In the genomic region with DNA sequence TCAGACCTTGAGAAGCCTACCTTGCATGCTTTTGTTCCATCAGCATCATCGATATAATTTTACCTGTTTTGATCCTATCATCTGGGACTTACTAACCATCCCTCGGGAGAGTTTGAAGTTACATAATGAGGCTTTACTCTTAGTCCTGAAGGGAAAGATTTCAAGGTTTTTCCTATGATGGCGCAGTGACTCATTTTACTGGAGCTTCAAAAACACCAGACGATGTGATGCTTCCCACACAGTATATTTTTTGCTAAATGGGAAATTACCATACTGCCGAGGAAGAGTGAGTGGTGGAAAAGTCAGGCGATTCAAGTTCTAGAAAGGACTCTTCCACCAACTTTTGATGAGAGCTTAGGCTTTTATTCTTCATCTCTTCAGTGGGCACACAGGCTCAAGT, we compare ENCODE assay signal across 21 cellular contexts. TPM values are rescaled to one million over a fixed set of nuclear protein-coding genes. Genes with fewer than 3 reads are reported as not detected.
A peak's percentile ranks its signal among the peaks of the same experiment; 100 is the strongest.
DNase-seq lines count a peak whose midpoint lies in the region; ATAC-seq and TF ChIP-seq lines count a peak whose summit lies in the region.
"Had no signal": no experiment of that assay in that cellular context is flagged by ENCODE, and none has a peak within 500 bp of the region (broad histone marks: within the 10 kb centered on the region; RNA-seq: fewer than 3 reads in every experiment).

No MANE protein-coding gene starts in this region.

- H3K27ac ChIP-seq in angular gyrus (ENCODE audit: low read depth, low read length) (peak overlapping the region; percentile 65), foreskin keratinocyte (no peak overlapping the region), ovary (no peak overlapping the region)

- no peaks in the 10 kb centered on the region for H3K27me3 ChIP-seq in foreskin keratinocyte
- H3K27me3 ChIP-seq in ovary: no peaks in the 10 kb centered on the region
- H3K27me3 ChIP-seq in MG63: no peaks in the 10 kb centered on the region

- H3K4me1 ChIP-seq in foreskin keratinocyte: peaks cover 8% of the 10 kb centered on the region
- H3K4me1 ChIP-seq in ovary (ENCODE audit: insufficient read depth): no peaks in the 10 kb centered on the region

- H3K27ac Mint-ChIP-seq in stimulated activated naive CD8-positive, alpha-beta T cell treated with anti-CD3 and anti-CD28 coated beads, Interleukin-15, amount 100 ng/mL, for 72 hours: no peak overlapping the region
- H3K27ac Mint-ChIP-seq: CD8-positive, alpha-beta T cell; effector memory CD8-positive, alpha-beta T cell; T-helper 2 cell treated with Interferon-gamma antibody and Interleukin-4, amounts not matched to agents 5 μg/mL and 100 μg/mL, for 36 hours; type B pancreatic cell had no signal

- no peaks in the 10 kb centered on the region for H3K4me1 Mint-ChIP-seq in stimulated activated naive CD8-positive, alpha-beta T cell treated with anti-CD3 and anti-CD28 coated beads, Interleukin-15, amount 100 ng/mL, for 72 hours

- no peak for TF ChIP-seq EP300 in ovary (IDR thresholded peaks at IDR 0.05)

- no peaks in the 10 kb centered on the region for H3K9me3 Mint-ChIP-seq in stimulated activated naive CD8-positive, alpha-beta T cell treated with anti-CD3 and anti-CD28 coated beads, Interleukin-15, amount 100 ng/mL, for 72 hours
- H3K9me3 Mint-ChIP-seq: CD8-positive, alpha-beta T cell; effector memory CD8-positive, alpha-beta T cell; T-helper 2 cell treated with Interferon-gamma antibody and Interleukin-4, amounts not matched to agents 5 μg/mL and 100 μg/mL, for 36 hours; type B pancreatic cell had no signal

- H3K27me3 Mint-ChIP-seq in stimulated activated naive CD8-positive, alpha-beta T cell treated with anti-CD3 and anti-CD28 coated beads, Interleukin-15, amount 100 ng/mL, for 72 hours: peaks cover 37% of the 10 kb centered on the region

- intact Hi-C loops in ovary (cut with DNase I): no loop called here

- DNase-seq in stimulated activated naive CD8-positive, alpha-beta T cell treated with anti-CD3 and anti-CD28 coated beads, Interleukin-15, Interleukin-2, amounts not matched to agents 100 U/mL and 50 U/mL, for 24 hours: no peak
- no peak for DNase-seq in stimulated activated naive CD8-positive, alpha-beta T cell treated with anti-CD3 and anti-CD28 coated beads, Interleukin-15, amount 100 ng/mL, for 72 hours
- DNase-seq in foreskin keratinocyte (peak; percentile 12 to 38), ovary (no peak), MG63 (no peak), GM10266 (ENCODE audit: extremely low spot score) (no peak)
- DNase-seq: activated CD4-positive, alpha-beta T cell treated with anti-CD3 and anti-CD28 coated beads for 1 hour; activated naive CD4-positive, alpha-beta T cell; CD8-positive, alpha-beta T cell; effector memory CD8-positive, alpha-beta T cell; NCI-H187; NCI-H446 treated with DMSO at 0.1 percent for 48 hours; SHP77 treated with DMSO at 0.1 percent for 48 hours; stimulated activated CD4-positive, alpha-beta T cell treated with anti-CD3 and anti-CD28 coated beads, Interleukin-4, amount 100 ng/mL, for 4 hours had no signal

- H3K9me3 ChIP-seq in ovary (no peaks in the 10 kb centered on the region), MG63 (no peaks in the 10 kb centered on the region)

- H3K4me3 ChIP-seq in ovary: no peak overlapping the region
- no peak overlapping the region for H3K4me3 ChIP-seq in MG63
- H3K4me3 ChIP-seq: GM12878 had no signal

- ATAC-seq in stimulated activated naive CD8-positive, alpha-beta T cell treated with anti-CD3 and anti-CD28 coated beads, Interleukin-15, Interleukin-2, amounts not matched to agents 100 U/mL and 50 U/mL, for 24 hours: peak; percentile 36
- no peak for ATAC-seq in stimulated activated naive CD8-positive, alpha-beta T cell treated with anti-CD3 and anti-CD28 coated beads, Interleukin-15, amount 100 ng/mL, for 72 hours
- ATAC-seq in foreskin keratinocyte (peak; percentile 56), HG02610 (IDR thresholded peaks at IDR 0.05; ENCODE audit: unreplicated experiment) (no peak)
- ATAC-seq: CD8-positive, alpha-beta T cell; effector memory CD8-positive, alpha-beta T cell; GM12878; left lobe of liver had no signal

- WGBS in ovary, 3 donors: 87 to 94% (median 92%) methylated on average over 6 of the region's 6 CpGs

- TF ChIP-seq POLR2A in ovary (IDR thresholded peaks at IDR 0.05): no peak

- TF ChIP-seq CTCF in foreskin keratinocyte (conservative IDR thresholded peaks at IDR 0.05) (no peak), ovary (IDR thresholded peaks at IDR 0.05) (no peak), GM10266 (IDR thresholded peaks at IDR 0.05; ENCODE audit: control insufficient read depth, insufficient read depth, low read depth, missing control alignments) (no peak)

- no peaks in the 10 kb centered on the region for H3K36me3 ChIP-seq in ovary
- no peaks in the 10 kb centered on the region for H3K36me3 ChIP-seq in MG63

- H3K4me3 Mint-ChIP-seq in stimulated activated naive CD8-positive, alpha-beta T cell treated with anti-CD3 and anti-CD28 coated beads, Interleukin-15, amount 100 ng/mL, for 72 hours: no peak overlapping the region
- H3K4me3 Mint-ChIP-seq: CD8-positive, alpha-beta T cell; effector memory CD8-positive, alpha-beta T cell; T-helper 2 cell treated with Interferon-gamma antibody and Interleukin-4, amounts not matched to agents 5 μg/mL and 100 μg/mL, for 36 hours; type B pancreatic cell had no signal

RNA-seq across cellular contexts. Expression of a gene that starts 44.6 kb away (rescaled TPM):
- total RNA-seq in foreskin keratinocyte (not detected in 2 replicates), ovary (under 1 TPM in 2 of 7 donors, not detected in 5; 0.23 to 0.24 TPM)
- polyA plus RNA-seq in foreskin keratinocyte (not detected in 2 replicates), ovary (not detected)
- total RNA-seq in MG63 (2014; rRNA removed; shearing (Covaris generic); ENCODE audit: low replicate concordance): not detected in 2 replicates
- total RNA-seq: CD8-positive, alpha-beta T cell; fibroblast of villous mesenchyme; GM12878; left lobe of liver had no signal
- polyA plus RNA-seq: GM12878 had no signal

RNA-seq across cellular contexts. Expression of a gene that starts 46.6 kb away (rescaled TPM):
- total RNA-seq in foreskin keratinocyte (1.2 and 3.0 TPM in 2 replicates), ovary (1 to 10 TPM in 6 of 7 donors, under 1 TPM in 1; 0.76 to 6.7 (median 2.3) TPM)
- polyA plus RNA-seq in foreskin keratinocyte (0.40 and 1.7 TPM in 2 replicates), ovary (10 to 100 TPM in 1 of 2 donors, 1 to 10 TPM in 1; 1.6 to 11.6 TPM)
- total RNA-seq in MG63 (2014; rRNA removed; shearing (Covaris generic); ENCODE audit: low replicate concordance): 0.52 and 1.2 TPM in 2 replicates
- total RNA-seq: CD8-positive, alpha-beta T cell; GM12878 had no signal

Comparison
In these comparisons a context has a peak if more than half of its experiments do, and no peak if none do; other contexts are left out.
1. ATAC-seq: peak in stimulated activated naive CD8-positive, alpha-beta T cell treated with anti-CD3 and anti-CD28 coated beads, Interleukin-15, Interleukin-2, amounts not matched to agents 100 U/mL and 50 U/mL, for 24 hours (single experiment) and foreskin keratinocyte (single experiment); none in stimulated activated naive CD8-positive, alpha-beta T cell treated with anti-CD3 and anti-CD28 coated beads, Interleukin-15, amount 100 ng/mL, for 72 hours (single experiment) and HG02610 (single experiment).
2. DNase-seq: peak in foreskin keratinocyte (2 of 2); none in stimulated activated naive CD8-positive, alpha-beta T cell treated with anti-CD3 and anti-CD28 coated beads, Interleukin-15, Interleukin-2, amounts not matched to agents 100 U/mL and 50 U/mL, for 24 hours (single experiment), stimulated activated naive CD8-positive, alpha-beta T cell treated with anti-CD3 and anti-CD28 coated beads, Interleukin-15, amount 100 ng/mL, for 72 hours (0 of 2), ovary (0 of 5), MG63 (single experiment) and GM10266 (single experiment).